In the genomic region with DNA sequence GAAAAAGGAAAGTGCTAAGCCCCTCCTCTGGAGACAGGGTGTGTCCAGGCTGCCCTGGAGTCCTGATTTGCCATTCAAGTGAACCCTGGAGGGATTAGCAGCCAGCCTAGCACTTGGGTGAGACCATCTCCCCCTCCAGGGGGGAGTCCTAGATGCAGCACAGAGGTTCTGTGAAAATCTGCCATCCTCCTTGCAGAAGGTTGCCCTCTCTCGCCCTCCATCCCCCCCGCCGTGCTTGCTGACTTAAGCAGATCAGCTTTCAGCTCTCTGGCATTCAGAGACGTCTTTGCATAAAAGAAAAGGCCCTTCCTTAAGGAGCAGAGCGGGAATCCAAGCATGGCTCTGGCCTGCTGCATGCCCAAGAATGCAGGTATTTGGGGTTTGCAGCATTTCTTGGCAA, we compare ENCODE assay signal across 14 cellular contexts.
DNase-seq lines count a peak whose midpoint lies in the region; ATAC-seq, FAIRE-seq and TF ChIP-seq lines count a peak whose summit lies in the region.
"Had no signal": no experiment of that assay in that cellular context is flagged by ENCODE, and none has a peak within 500 bp of the region (broad histone marks: within the 10 kb centered on the region; RNA-seq: fewer than 3 reads in every experiment).

No MANE protein-coding gene starts in this region.

- H3K9me3 Mint-ChIP-seq in astrocyte (ENCODE audit: unreplicated experiment) = no peaks in the 10 kb centered on the region
- H3K9me3 Mint-ChIP-seq in natural killer cell treated with Interleukin-12 subunit alpha and Interleukin-12 subunit beta and Interleukin-15 and Interleukin-18, amount 100 ng/mL, for 72 hours = no peaks in the 10 kb centered on the region

- TF ChIP-seq CTCF in astrocyte (IDR thresholded peaks at IDR 0.05; ENCODE audit: insufficient read depth, low read depth, low read length) (no peak), kidney (IDR thresholded peaks at IDR 0.05; ENCODE audit: borderline replicate concordance, extremely low read depth, insufficient read depth) (no peak)

- no peaks in the 10 kb centered on the region for H3K36me3 ChIP-seq in astrocyte (ENCODE audit: insufficient read depth, low read length)
- H3K36me3 ChIP-seq in kidney (ENCODE audit: control insufficient read depth in 1 of 2, insufficient read depth in 2 of 2, low read length in 2 of 2) = no peaks in the 10 kb centered on the region
- H3K36me3 ChIP-seq: gastrocnemius medialis had no signal

- DNase-seq in COR-L47 (lab: John Stamatoyannopoulos, UW) = peak; percentile 46
- DNase-seq in NCI-H1436 (lab: John Stamatoyannopoulos, UW) = peak; percentile 29
- peak; percentile 45 for DNase-seq in astrocyte (ENCODE audit: low read depth)
- peak; percentile 81 for DNase-seq in kidney
- no peak for DNase-seq in pons (ENCODE audit: low spot score)
- no peak for DNase-seq in natural killer cell treated with Interleukin-12 subunit alpha and Interleukin-12 subunit beta and Interleukin-15 and Interleukin-18, amount 100 ng/mL, for 72 hours (ENCODE audit: low spot score)
- no peak for DNase-seq in HuH-7 (ENCODE audit: low spot score)
- DNase-seq: aorta; gastrocnemius medialis; MM.1S; stimulated activated CD4-positive, alpha-beta T cell treated with anti-CD3 and anti-CD28 coated beads, Interleukin-4, amount 100 ng/mL, for 24 hours; testis had no signal

- no peak overlapping the region for H3K4me3 ChIP-seq in astrocyte (ENCODE audit: insufficient read depth, low read depth, low read length)
- H3K4me3 ChIP-seq in kidney (ENCODE audit: low read length in 2 of 2) = no peak overlapping the region
- H3K4me3 ChIP-seq: gastrocnemius medialis, testis had no signal

- no peak for ATAC-seq in HG03175 (IDR thresholded peaks at IDR 0.05; ENCODE audit: unreplicated experiment)
- ATAC-seq in natural killer cell treated with Interleukin-12 subunit alpha and Interleukin-12 subunit beta and Interleukin-15 and Interleukin-18, amount 100 ng/mL, for 72 hours = no peak
- ATAC-seq: gastrocnemius medialis had no signal

- H3K27ac ChIP-seq in astrocyte (ENCODE audit: low read depth, low read length) = no peak overlapping the region
- no peak overlapping the region for H3K27ac ChIP-seq in kidney (ENCODE audit: low read depth in 2 of 2, low read length in 2 of 2)
- H3K27ac ChIP-seq: gastrocnemius medialis, testis had no signal

- H3K4me1 Mint-ChIP-seq in astrocyte (ENCODE audit: low read depth, unreplicated experiment) = peaks cover 12% of the 10 kb centered on the region
- H3K4me1 Mint-ChIP-seq in natural killer cell treated with Interleukin-12 subunit alpha and Interleukin-12 subunit beta and Interleukin-15 and Interleukin-18, amount 100 ng/mL, for 72 hours (ENCODE audit: low read depth in 2 of 2) = no peaks in the 10 kb centered on the region
- H3K4me1 Mint-ChIP-seq: B cell had no signal

- H2AFZ ChIP-seq in astrocyte (ENCODE audit: low read depth, low read length) = no peak overlapping the region

- no peaks in the 10 kb centered on the region for H3K36me3 Mint-ChIP-seq in astrocyte (ENCODE audit: low read depth, unreplicated experiment)
- H3K36me3 Mint-ChIP-seq in natural killer cell treated with Interleukin-12 subunit alpha and Interleukin-12 subunit beta and Interleukin-15 and Interleukin-18, amount 100 ng/mL, for 72 hours = no peaks in the 10 kb centered on the region

- no peaks in the 10 kb centered on the region for H3K79me2 ChIP-seq in astrocyte (ENCODE audit: insufficient read depth, low read length)

- no peaks in the 10 kb centered on the region for H4K20me1 ChIP-seq in astrocyte (ENCODE audit: insufficient read depth, low read length)

- no peak overlapping the region for H3K27ac Mint-ChIP-seq in astrocyte (ENCODE audit: unreplicated experiment)
- H3K27ac Mint-ChIP-seq in natural killer cell treated with Interleukin-12 subunit alpha and Interleukin-12 subunit beta and Interleukin-15 and Interleukin-18, amount 100 ng/mL, for 72 hours = no peak overlapping the region
- H3K27ac Mint-ChIP-seq: B cell had no signal

- peak overlapping the region; percentile 26 for H3K4me2 ChIP-seq in astrocyte (ENCODE audit: low read length)

- H3K9me3 ChIP-seq in astrocyte (ENCODE audit: insufficient read depth, low read depth, low read length) = no peaks in the 10 kb centered on the region
- H3K9me3 ChIP-seq in kidney (ENCODE audit: control insufficient read depth in 1 of 2, low read length in 2 of 2) = no peaks in the 10 kb centered on the region
- H3K9me3 ChIP-seq: gastrocnemius medialis, testis had no signal

- no peak overlapping the region for H3K4me3 Mint-ChIP-seq in astrocyte (ENCODE audit: unreplicated experiment)
- H3K4me3 Mint-ChIP-seq in natural killer cell treated with Interleukin-12 subunit alpha and Interleukin-12 subunit beta and Interleukin-15 and Interleukin-18, amount 100 ng/mL, for 72 hours = no peak overlapping the region
- H3K4me3 Mint-ChIP-seq: B cell had no signal

- FAIRE-seq in astrocyte (lab: Jason Lieb, UNC) (no peak), kidney (lab: Jason Lieb, UNC) (no peak)

- no peaks in the 10 kb centered on the region for H3K27me3 Mint-ChIP-seq in astrocyte (ENCODE audit: low read depth, unreplicated experiment)
- H3K27me3 Mint-ChIP-seq in natural killer cell treated with Interleukin-12 subunit alpha and Interleukin-12 subunit beta and Interleukin-15 and Interleukin-18, amount 100 ng/mL, for 72 hours = no peaks in the 10 kb centered on the region
- H3K27me3 Mint-ChIP-seq: B cell had no signal

- H3K27me3 ChIP-seq in astrocyte (ENCODE audit: insufficient read depth, low read length) = no peaks in the 10 kb centered on the region
- H3K27me3 ChIP-seq: gastrocnemius medialis, testis had no signal

- H3K9ac ChIP-seq in astrocyte (ENCODE audit: low read length) (no peak overlapping the region), kidney (ENCODE audit: low read length in 2 of 2) (no peak overlapping the region)

- intact Hi-C loops in kidney (cut with DNase I) = no loop called here

- H3K4me1 ChIP-seq in astrocyte (ENCODE audit: insufficient read depth, low read length) (peaks cover 10% of the 10 kb centered on the region), kidney (ENCODE audit: control insufficient read depth in 1 of 2, insufficient read depth in 1 of 2, low read depth in 1 of 2, low read length in 2 of 2) (peaks cover 4 to 5% of the 10 kb centered on the region in 2 donors)
- H3K4me1 ChIP-seq: gastrocnemius medialis, testis had no signal

Comparison
In these comparisons a context has a peak if more than half of its experiments do, and no peak if none do; other contexts are left out.
1. DNase-seq: peak in COR-L47 (single experiment), NCI-H1436 (single experiment), astrocyte (single experiment) and kidney (single experiment); none in pons (single experiment), natural killer cell treated with Interleukin-12 subunit alpha and Interleukin-12 subunit beta and Interleukin-15 and Interleukin-18, amount 100 ng/mL, for 72 hours (single experiment) and HuH-7 (single experiment).